8 cellular contexts compared by ENCODE assay signal in genomic region chr15:81311834-81312459, GRCh38. TPM values are rescaled to one million over a fixed set of nuclear protein-coding genes. Genes with fewer than 3 reads are reported as not detected.
A peak's percentile ranks its signal among the peaks of the same experiment; 100 is the strongest.
DNase-seq lines count a peak whose midpoint lies in the region; TF ChIP-seq lines count a peak whose summit lies in the region.

No MANE protein-coding gene starts in this region.

- H3K9me3 ChIP-seq in esophagus squamous epithelium, result no peaks in the 10 kb centered on the region
- no peaks in the 10 kb centered on the region for H3K9me3 ChIP-seq in thymus (ENCODE audit: control insufficient read depth)
- H3K9me3 ChIP-seq in mammary epithelial cell (replicated peaks; ENCODE audit: insufficient read depth, low read length), result no peaks in the 10 kb centered on the region

- no TSS peak for BruUV-seq in mammary epithelial cell (replicated peaks; lab: Mats Ljungman, UMichigan)

- no peaks in the 10 kb centered on the region for H4K20me1 ChIP-seq in mammary epithelial cell (ENCODE audit: insufficient read depth, low read length)

- H3K36me3 ChIP-seq in esophagus squamous epithelium, result peaks cover 8 to 89% (median 12%) of the 10 kb centered on the region in 3 donors
- H3K36me3 ChIP-seq in thymus (ENCODE audit: control insufficient read depth, insufficient read depth), result peaks cover 68% of the 10 kb centered on the region
- H3K36me3 ChIP-seq in mammary epithelial cell (ENCODE audit: insufficient read depth, low read length), result peaks cover 10% of the 10 kb centered on the region

- H3K9me3 Mint-ChIP-seq in activated CD4-positive, alpha-beta T cell treated with anti-CD3 and anti-CD28 coated beads, Interleukin-2, amount 10 ng/mL, durations not matched to agents 7 days and 5 days, result no peaks in the 10 kb centered on the region

- H3K27me3 Mint-ChIP-seq in activated CD4-positive, alpha-beta T cell treated with anti-CD3 and anti-CD28 coated beads, Interleukin-2, amount 10 ng/mL, durations not matched to agents 7 days and 5 days, result no peaks in the 10 kb centered on the region

- H3K27me3 ChIP-seq in esophagus squamous epithelium (no peaks in the 10 kb centered on the region), thymus (ENCODE audit: control insufficient read depth, insufficient read depth) (no peaks in the 10 kb centered on the region), mammary epithelial cell (ENCODE audit: insufficient read depth, low read length) (no peaks in the 10 kb centered on the region)

- H3K4me2 ChIP-seq in mammary epithelial cell (ENCODE audit: insufficient read depth, low read depth, low read length), result no peak overlapping the region

- POLR2A ChIA-PET in activated CD4-positive, alpha-beta T cell treated with anti-CD3 and anti-CD28 coated beads, Interleukin-2, amount 10 ng/mL, durations not matched to agents 7 days and 5 days (lab: Charles Lee), result interaction anchor here (1.1 to 1.4 kb wide), 2 partner anchors 10 to 12 kb away, joined by 3 read pairs; partner anchors contain the start of gene STARD5

- no peak overlapping the region for H3K4me3 Mint-ChIP-seq in activated CD4-positive, alpha-beta T cell treated with anti-CD3 and anti-CD28 coated beads, Interleukin-2, amount 10 ng/mL, durations not matched to agents 7 days and 5 days

- H3K27ac ChIP-seq in esophagus squamous epithelium, result peak overlapping the region; percentile 63 to 83 (median 76)
- peak overlapping the region; percentile 22 for H3K27ac ChIP-seq in thymus (ENCODE audit: low read depth)
- H3K27ac ChIP-seq in mammary epithelial cell (ENCODE audit: insufficient read depth, low read depth, low read length), result no peak overlapping the region

- intact Hi-C loops in esophagus squamous epithelium (cut with DNase I), result no loop called here
- intact Hi-C loops in mammary epithelial cell (cut with micrococcal nuclease), result no loop called here

- no peak overlapping the region for H3K9ac ChIP-seq in mammary epithelial cell (ENCODE audit: insufficient read depth, low read length)

- in situ Hi-C loops in mammary epithelial cell (cut with MboI; ENCODE audit: low sequenced_read_pairs in 2 of 2), result no loop called here

- no peak for TF ChIP-seq CTCF in esophagus squamous epithelium (IDR thresholded peaks at IDR 0.05)
- no peak for TF ChIP-seq CTCF in mammary epithelial cell (conservative IDR thresholded peaks at IDR 0.05 in 1 of 2, IDR thresholded peaks at IDR 0.05 in 1 of 2; ENCODE audit: extremely low read depth in 1 of 2, insufficient read depth in 1 of 2, low read depth in 1 of 2, low read length in 2 of 2)

- CTCF ChIA-PET in activated CD4-positive, alpha-beta T cell treated with anti-CD3 and anti-CD28 coated beads, Interleukin-2, amount 10 ng/mL, durations not matched to agents 7 days and 5 days (lab: Charles Lee), result interaction anchor here (1.4 to 1.6 kb wide), 2 partner anchors 18 to 29 kb away, joined by 3 to 4 read pairs; no protein-coding TSS in a partner anchor
- CTCF ChIA-PET in mammary epithelial cell (lab: Charles Lee; ENCODE audit: low non-redundant PET), result no interaction called here

- no peak for DNase-seq in activated CD4-positive, alpha-beta T cell treated with anti-CD3 and anti-CD28 coated beads, Interleukin-2, amount 10 ng/mL, durations not matched to agents 7 days and 5 days
- no peak for DNase-seq in activated CD4-positive, alpha-beta T cell treated with anti-CD3 and anti-CD28 coated beads for 1 hour
- DNase-seq in MV-4-11 (lab: John Stamatoyannopoulos, UW), result peak; percentile 97
- no peak for DNase-seq in esophagus squamous epithelium (lab: John Stamatoyannopoulos, UW)
- DNase-seq in DMS153 (lab: John Stamatoyannopoulos, UW), result no peak
- DNase-seq in NCI-H510A (lab: John Stamatoyannopoulos, UW), result no peak
- no peak for DNase-seq in mammary epithelial cell

- dilution Hi-C loops in mammary epithelial cell (cut with HindIII; ENCODE audit: low sequenced_read_pairs), result no loop called here

- WGBS in esophagus squamous epithelium, 2 donors, result 78 to 79% methylated on average over 7 to 10 of the region's 10 CpGs
- 60% methylated on average over 10 of the region's 10 CpGs for WGBS in thymus
- 95% methylated on average over 9 of the region's 10 CpGs for WGBS in mammary epithelial cell (ENCODE audit: low coverage, missing lambda C conversion rate)

- peaks cover 21 to 38% (median 22%) of the 10 kb centered on the region in 3 donors for H3K4me1 ChIP-seq in esophagus squamous epithelium
- H3K4me1 ChIP-seq in thymus (ENCODE audit: control insufficient read depth, insufficient read depth, low read length), result peaks cover 2% of the 10 kb centered on the region
- peaks cover 20% of the 10 kb centered on the region for H3K4me1 ChIP-seq in mammary epithelial cell (ENCODE audit: insufficient read depth, low read length)

- H3K79me2 ChIP-seq in mammary epithelial cell (ENCODE audit: insufficient read depth, low read length), result no peaks in the 10 kb centered on the region

- H3K27ac Mint-ChIP-seq in activated CD4-positive, alpha-beta T cell treated with anti-CD3 and anti-CD28 coated beads, Interleukin-2, amount 10 ng/mL, durations not matched to agents 7 days and 5 days, result peak overlapping the region; percentile 36

- no peak for TF ChIP-seq POLR2A in esophagus squamous epithelium (IDR thresholded peaks at IDR 0.05)

- H3K4me1 Mint-ChIP-seq in activated CD4-positive, alpha-beta T cell treated with anti-CD3 and anti-CD28 coated beads, Interleukin-2, amount 10 ng/mL, durations not matched to agents 7 days and 5 days, result peaks cover 56% of the 10 kb centered on the region

- H3K36me3 Mint-ChIP-seq in activated CD4-positive, alpha-beta T cell treated with anti-CD3 and anti-CD28 coated beads, Interleukin-2, amount 10 ng/mL, durations not matched to agents 7 days and 5 days (ENCODE audit: low read depth), result peaks cover 79% of the 10 kb centered on the region

- no peak overlapping the region for H3K4me3 ChIP-seq in esophagus squamous epithelium
- no peak overlapping the region for H3K4me3 ChIP-seq in thymus (ENCODE audit: low read length)
- no peak overlapping the region for H3K4me3 ChIP-seq in mammary epithelial cell (replicated peaks in 1 of 3; ENCODE audit: insufficient read depth in 1 of 3, low read depth in 2 of 3, low read length in 3 of 3)

- H2AFZ ChIP-seq in mammary epithelial cell (ENCODE audit: low read depth, low read length), result no peak overlapping the region

RNA-seq across cellular contexts. Expression of gene STARD5, which starts 12.0 kb away (rescaled TPM):
- total RNA-seq in activated CD4-positive, alpha-beta T cell treated with anti-CD3 and anti-CD28 coated beads, Interleukin-2, amount 10 ng/mL, durations not matched to agents 7 days and 5 days, result 1 to 10 TPM; 5.4 to 5.7 TPM
- 10 to 100 TPM; 14.9 to 21.2 (median 17.5) TPM for total RNA-seq in esophagus squamous epithelium
- 12.0 TPM for polyA plus RNA-seq in thymus
- total RNA-seq in mammary epithelial cell, result 10 to 100 TPM; 10.2 to 19.1 TPM
- polyA plus RNA-seq in mammary epithelial cell, result 29.0 TPM
- polyA minus RNA-seq in mammary epithelial cell, result 9.8 TPM
